Comparison of ENCODE assay signal across 13 cellular contexts in the genomic region with DNA sequence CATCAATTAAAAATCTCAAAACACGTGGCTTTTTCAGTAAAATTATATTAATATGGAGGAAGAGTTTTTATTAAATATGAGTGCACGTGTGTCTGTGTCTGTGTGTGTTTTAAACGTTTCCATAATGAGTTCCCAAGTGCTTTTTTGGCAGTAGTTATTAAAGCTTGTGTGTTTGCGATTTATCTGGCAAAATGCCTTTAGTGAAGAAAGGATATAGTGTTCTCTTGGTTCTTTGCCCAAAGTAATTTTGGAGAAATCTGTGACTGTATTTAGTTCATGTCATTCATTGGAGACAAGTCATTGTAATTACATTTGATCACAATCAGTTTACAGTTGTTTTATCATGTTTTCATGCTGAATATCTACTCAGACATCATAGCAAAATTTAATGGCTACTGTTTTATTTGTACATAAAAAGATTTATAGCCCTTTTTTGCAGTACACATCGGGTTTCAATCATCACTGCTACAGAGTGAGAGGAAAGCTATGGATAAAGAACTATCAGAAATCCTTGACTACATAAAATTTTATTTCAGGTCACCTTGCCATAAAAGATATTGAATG.
DNase-seq lines count a peak whose midpoint lies in the region; ATAC-seq and TF ChIP-seq lines count a peak whose summit lies in the region.
"Had no signal": no experiment of that assay in that cellular context is flagged by ENCODE, and none has a peak within 500 bp of the region (broad histone marks: within the 10 kb centered on the region; RNA-seq: fewer than 3 reads in every experiment).

No MANE protein-coding gene starts in this region.

- H3K4me3 ChIP-seq in LNCaP clone FGC (ENCODE audit: low read depth, low read length), result no peak overlapping the region
- H3K4me3 ChIP-seq: right atrium auricular region had no signal

- no peak for TF ChIP-seq CTCF in LNCaP clone FGC (IDR thresholded peaks at IDR 0.05; ENCODE audit: control insufficient read depth, extremely low read depth, insufficient read depth)

- DNase-seq in DMS 273 (lab: John Stamatoyannopoulos, UW; ENCODE audit: unreplicated experiment), result peak; percentile 90
- peak; percentile 94 for DNase-seq in LNCaP clone FGC (ENCODE audit: low read depth)
- peak; percentile 74 to 93 for DNase-seq in NCI-H446 (lab: John Stamatoyannopoulos, UW)
- DNase-seq in fibroblast of gingiva (ENCODE audit: low read depth), result peak; percentile 13
- DNase-seq in occipital lobe (lab: John Stamatoyannopoulos, UW), result no peak
- no peak for DNase-seq in A172 (ENCODE audit: low spot score)
- DNase-seq: NCI-H526; stimulated activated CD4-positive, alpha-beta T cell treated with anti-CD3 and anti-CD28 coated beads, Interleukin-2, amount 100 ng/mL, for 24 hours; T-cell; WERI-Rb-1 had no signal

- no peak for ATAC-seq in GM21825 (IDR thresholded peaks at IDR 0.05; ENCODE audit: unreplicated experiment)
- no peak for ATAC-seq in HG02588 (IDR thresholded peaks at IDR 0.05; ENCODE audit: unreplicated experiment)
- ATAC-seq: T-cell had no signal

Comparison
In these comparisons a context has a peak if more than half of its experiments do, and no peak if none do; other contexts are left out.
1. DNase-seq: peak in DMS 273 (single experiment), LNCaP clone FGC (single experiment), NCI-H446 (2 of 2) and fibroblast of gingiva (single experiment); none in occipital lobe (single experiment) and A172 (single experiment).